19 cellular contexts compared by ENCODE assay signal in genomic region chr11:102824541-102824940, GRCh38. TPM values are rescaled to one million over a fixed set of nuclear protein-coding genes. Genes with fewer than 3 reads are reported as not detected.
DNase-seq lines count a peak whose midpoint lies in the region; ATAC-seq and TF ChIP-seq lines count a peak whose summit lies in the region.
"Had no signal": no experiment of that assay in that cellular context is flagged by ENCODE, and none has a peak within 500 bp of the region (broad histone marks: within the 10 kb centered on the region; RNA-seq: fewer than 3 reads in every experiment).

No MANE protein-coding gene starts in this region.

- CTCF ChIA-PET in CD8-positive, alpha-beta T cell (lab: Charles Lee): no interaction called here

- no peaks in the 10 kb centered on the region for H3K4me1 ChIP-seq in CD8-positive, alpha-beta T cell (ENCODE audit: insufficient read depth, low read length)

- intact Hi-C loops in CD8-positive, alpha-beta T cell (cut with DNase I, micrococcal nuclease): no loop called here

- H3K36me3 ChIP-seq in CD8-positive, alpha-beta T cell (ENCODE audit: insufficient read depth, low read length): no peaks in the 10 kb centered on the region
- H3K36me3 ChIP-seq: BLaER1 treated with 17β-estradiol and CSF1 and Interleukin-3, amounts not matched to agents 10 nM and 100 nM had no signal

- no peaks in the 10 kb centered on the region for H3K9me3 ChIP-seq in CD8-positive, alpha-beta T cell (ENCODE audit: low read length)

- H3K4me3 ChIP-seq in AG10803 (ENCODE audit: low read length): no peak overlapping the region
- H3K4me3 ChIP-seq in choroid plexus epithelial cell (ENCODE audit: low read depth, low read length): no peak overlapping the region
- H3K4me3 ChIP-seq in CD8-positive, alpha-beta T cell (ENCODE audit: low read depth, low read length): no peak overlapping the region
- H3K4me3 ChIP-seq: BLaER1 treated with 17β-estradiol and CSF1 and Interleukin-3, amounts not matched to agents 10 nM and 100 nM; GM23338 had no signal

- no peak overlapping the region for H3K27ac Mint-ChIP-seq in CD8-positive, alpha-beta T cell
- H3K27ac Mint-ChIP-seq: B cell; CD8-positive, alpha-beta memory T cell; GM23338; HFFc6 had no signal

- H3K9me3 Mint-ChIP-seq in CD8-positive, alpha-beta T cell: no peaks in the 10 kb centered on the region

- POLR2A ChIA-PET in CD8-positive, alpha-beta T cell (lab: Charles Lee): no interaction called here

- no peaks in the 10 kb centered on the region for H3K27me3 ChIP-seq in CD8-positive, alpha-beta T cell (ENCODE audit: insufficient read depth, low read length)
- H3K27me3 ChIP-seq: BLaER1 treated with 17β-estradiol and CSF1 and Interleukin-3, amounts not matched to agents 10 nM and 100 nM had no signal

- H3K4me1 Mint-ChIP-seq in CD8-positive, alpha-beta T cell (ENCODE audit: low read depth): no peaks in the 10 kb centered on the region
- H3K4me1 Mint-ChIP-seq: B cell; CD8-positive, alpha-beta memory T cell had no signal

- no peak overlapping the region for H3K27ac ChIP-seq in CD8-positive, alpha-beta T cell (ENCODE audit: low read depth, low read length)
- H3K27ac ChIP-seq: BLaER1 treated with 17β-estradiol and CSF1 and Interleukin-3, amounts not matched to agents 10 nM and 100 nM; HL-60 had no signal

- H3K27me3 Mint-ChIP-seq in CD8-positive, alpha-beta T cell (ENCODE audit: low read depth): peaks cover 16% of the 10 kb centered on the region

- H3K4me3 Mint-ChIP-seq in CD8-positive, alpha-beta T cell: no peak overlapping the region
- H3K4me3 Mint-ChIP-seq: B cell; CD8-positive, alpha-beta memory T cell; GM23338; HFFc6 had no signal

- no peaks in the 10 kb centered on the region for H3K36me3 Mint-ChIP-seq in CD8-positive, alpha-beta T cell
- H3K36me3 Mint-ChIP-seq: CD8-positive, alpha-beta memory T cell had no signal

- peak; percentile 54 for DNase-seq in AG10803 (ENCODE audit: low read depth)
- peak; percentile 37 for DNase-seq in HCEC 1CT
- peak; percentile 7 for DNase-seq in choroid plexus epithelial cell (ENCODE audit: low read depth)
- DNase-seq in iris pigment epithelial cell (ENCODE audit: low read depth): peak; percentile 11
- no peak for DNase-seq in stimulated activated CD4-positive, alpha-beta T cell treated with anti-CD3 and anti-CD28 coated beads, Interleukin-12 subunit alpha, Interleukin-12 subunit beta, amount 100 ng/mL, for 4 hours
- DNase-seq in NCI-H2196 treated with DMSO at 0.1 percent for 48 hours (lab: John Stamatoyannopoulos, UW; ENCODE audit: unreplicated experiment): no peak
- no peak for DNase-seq in CD8-positive, alpha-beta T cell
- DNase-seq: 8988T; CD8-positive, alpha-beta memory T cell; COR-L47; DMS 273 treated with DMSO at 0.1 percent for 48 hours; DMS53; HFFc6 had no signal

- no peak for ATAC-seq in CD8-positive, alpha-beta T cell
- ATAC-seq: GM23338, HCT116 had no signal

- no peak for TF ChIP-seq CTCF in AG10803 (conservative IDR thresholded peaks at IDR 0.05; ENCODE audit: low read length)
- no peak for TF ChIP-seq CTCF in choroid plexus epithelial cell (conservative IDR thresholded peaks at IDR 0.05; ENCODE audit: low read depth, low read length)
- TF ChIP-seq CTCF in CD8-positive, alpha-beta T cell (IDR thresholded peaks at IDR 0.05): no peak

RNA-seq across cellular contexts. Expression of gene MMP3, which starts 18.9 kb away (rescaled TPM):
- not detected for total RNA-seq in CD8-positive, alpha-beta T cell
- total RNA-seq: B cell; CD8-positive, alpha-beta memory T cell; GM23338 had no signal

RNA-seq across cellular contexts. Expression of gene MMP1, which starts 26.6 kb away (rescaled TPM):
- not detected for total RNA-seq in CD8-positive, alpha-beta T cell
- total RNA-seq: B cell; CD8-positive, alpha-beta memory T cell; GM23338 had no signal

RNA-seq across cellular contexts. Expression of gene MMP10, which starts 44.1 kb away (rescaled TPM):
- total RNA-seq in CD8-positive, alpha-beta T cell: not detected
- total RNA-seq: B cell; CD8-positive, alpha-beta memory T cell; HT1080 had no signal

RNA-seq across cellular contexts. Expression of gene MMP12, which starts 50.2 kb away (rescaled TPM):
- total RNA-seq in CD8-positive, alpha-beta T cell: not detected
- total RNA-seq: B cell; CD8-positive, alpha-beta memory T cell; GM23338; HT1080 had no signal

Comparison
In these comparisons a context has a peak if more than half of its experiments do, and no peak if none do; other contexts are left out.
1. DNase-seq: peak in AG10803 (single experiment), HCEC 1CT (single experiment), choroid plexus epithelial cell (single experiment) and iris pigment epithelial cell (single experiment); none in stimulated activated CD4-positive, alpha-beta T cell treated with anti-CD3 and anti-CD28 coated beads, Interleukin-12 subunit alpha, Interleukin-12 subunit beta, amount 100 ng/mL, for 4 hours (single experiment), NCI-H2196 treated with DMSO at 0.1 percent for 48 hours (single experiment) and CD8-positive, alpha-beta T cell (0 of 7).